ENCODE assay signal across 1 cellular context in the genomic region with DNA sequence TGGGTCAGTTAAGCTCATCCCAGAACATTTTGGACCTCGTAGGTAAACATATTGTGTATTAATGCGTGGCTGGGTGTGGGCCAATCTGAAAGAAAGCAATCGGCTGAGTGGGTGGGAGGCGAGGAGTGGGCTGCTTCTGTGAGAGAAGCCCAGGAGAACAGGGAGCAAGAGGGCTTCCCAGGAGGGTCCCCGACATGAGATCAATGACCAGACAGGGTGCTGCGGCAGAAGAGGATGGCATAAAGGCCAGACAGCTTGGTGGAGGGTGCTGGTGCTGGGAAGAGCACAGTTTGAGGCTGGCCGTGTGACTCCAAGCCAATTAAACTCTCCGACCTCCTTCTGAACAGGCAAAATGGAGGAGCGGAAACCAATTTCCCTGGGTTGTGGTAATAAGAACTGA.
TF ChIP-seq lines count a peak whose summit lies in the region.

No MANE protein-coding gene starts in this region.

TF ChIP-seq in HepG2, 621 proteins besides CTCF, POLR2A, EP300 and RAD21 (continued from another document):
- TF ChIP-seq, protein P1, sequence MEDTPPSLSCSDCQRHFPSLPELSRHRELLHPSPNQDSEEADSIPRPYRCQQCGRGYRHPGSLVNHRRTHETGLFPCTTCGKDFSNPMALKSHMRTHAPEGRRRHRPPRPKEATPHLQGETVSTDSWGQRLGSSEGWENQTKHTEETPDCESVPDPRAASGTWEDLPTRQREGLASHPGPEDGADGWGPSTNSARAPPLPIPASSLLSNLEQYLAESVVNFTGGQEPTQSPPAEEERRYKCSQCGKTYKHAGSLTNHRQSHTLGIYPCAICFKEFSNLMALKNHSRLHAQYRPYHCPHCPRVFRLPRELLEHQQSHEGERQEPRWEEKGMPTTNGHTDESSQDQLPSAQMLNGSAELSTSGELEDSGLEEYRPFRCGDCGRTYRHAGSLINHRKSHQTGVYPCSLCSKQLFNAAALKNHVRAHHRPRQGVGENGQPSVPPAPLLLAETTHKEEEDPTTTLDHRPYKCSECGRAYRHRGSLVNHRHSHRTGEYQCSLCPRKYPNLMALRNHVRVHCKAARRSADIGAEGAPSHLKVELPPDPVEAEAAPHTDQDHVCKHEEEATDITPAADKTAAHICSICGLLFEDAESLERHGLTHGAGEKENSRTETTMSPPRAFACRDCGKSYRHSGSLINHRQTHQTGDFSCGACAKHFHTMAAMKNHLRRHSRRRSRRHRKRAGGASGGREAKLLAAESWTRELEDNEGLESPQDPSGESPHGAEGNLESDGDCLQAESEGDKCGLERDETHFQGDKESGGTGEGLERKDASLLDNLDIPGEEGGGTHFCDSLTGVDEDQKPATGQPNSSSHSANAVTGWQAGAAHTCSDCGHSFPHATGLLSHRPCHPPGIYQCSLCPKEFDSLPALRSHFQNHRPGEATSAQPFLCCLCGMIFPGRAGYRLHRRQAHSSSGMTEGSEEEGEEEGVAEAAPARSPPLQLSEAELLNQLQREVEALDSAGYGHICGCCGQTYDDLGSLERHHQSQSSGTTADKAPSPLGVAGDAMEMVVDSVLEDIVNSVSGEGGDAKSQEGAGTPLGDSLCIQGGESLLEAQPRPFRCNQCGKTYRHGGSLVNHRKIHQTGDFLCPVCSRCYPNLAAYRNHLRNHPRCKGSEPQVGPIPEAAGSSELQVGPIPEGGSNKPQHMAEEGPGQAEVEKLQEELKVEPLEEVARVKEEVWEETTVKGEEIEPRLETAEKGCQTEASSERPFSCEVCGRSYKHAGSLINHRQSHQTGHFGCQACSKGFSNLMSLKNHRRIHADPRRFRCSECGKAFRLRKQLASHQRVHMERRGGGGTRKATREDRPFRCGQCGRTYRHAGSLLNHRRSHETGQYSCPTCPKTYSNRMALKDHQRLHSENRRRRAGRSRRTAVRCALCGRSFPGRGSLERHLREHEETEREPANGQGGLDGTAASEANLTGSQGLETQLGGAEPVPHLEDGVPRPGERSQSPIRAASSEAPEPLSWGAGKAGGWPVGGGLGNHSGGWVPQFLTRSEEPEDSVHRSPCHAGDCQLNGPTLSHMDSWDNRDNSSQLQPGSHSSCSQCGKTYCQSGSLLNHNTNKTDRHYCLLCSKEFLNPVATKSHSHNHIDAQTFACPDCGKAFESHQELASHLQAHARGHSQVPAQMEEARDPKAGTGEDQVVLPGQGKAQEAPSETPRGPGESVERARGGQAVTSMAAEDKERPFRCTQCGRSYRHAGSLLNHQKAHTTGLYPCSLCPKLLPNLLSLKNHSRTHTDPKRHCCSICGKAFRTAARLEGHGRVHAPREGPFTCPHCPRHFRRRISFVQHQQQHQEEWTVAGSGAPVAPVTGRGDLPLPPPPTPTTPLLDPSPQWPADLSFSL (CRISPR knock-in tag; IDR thresholded peaks at IDR 0.05) = no peak
- TF ChIP-seq RFXANK (CRISPR knock-in tag; IDR thresholded peaks at IDR 0.05) (no peak), KDM5A (IDR thresholded peaks at IDR 0.05; ENCODE audit: borderline replicate concordance, low read length) (no peak)
